ENCODE assay signal across 18 cellular contexts in the genomic region with DNA sequence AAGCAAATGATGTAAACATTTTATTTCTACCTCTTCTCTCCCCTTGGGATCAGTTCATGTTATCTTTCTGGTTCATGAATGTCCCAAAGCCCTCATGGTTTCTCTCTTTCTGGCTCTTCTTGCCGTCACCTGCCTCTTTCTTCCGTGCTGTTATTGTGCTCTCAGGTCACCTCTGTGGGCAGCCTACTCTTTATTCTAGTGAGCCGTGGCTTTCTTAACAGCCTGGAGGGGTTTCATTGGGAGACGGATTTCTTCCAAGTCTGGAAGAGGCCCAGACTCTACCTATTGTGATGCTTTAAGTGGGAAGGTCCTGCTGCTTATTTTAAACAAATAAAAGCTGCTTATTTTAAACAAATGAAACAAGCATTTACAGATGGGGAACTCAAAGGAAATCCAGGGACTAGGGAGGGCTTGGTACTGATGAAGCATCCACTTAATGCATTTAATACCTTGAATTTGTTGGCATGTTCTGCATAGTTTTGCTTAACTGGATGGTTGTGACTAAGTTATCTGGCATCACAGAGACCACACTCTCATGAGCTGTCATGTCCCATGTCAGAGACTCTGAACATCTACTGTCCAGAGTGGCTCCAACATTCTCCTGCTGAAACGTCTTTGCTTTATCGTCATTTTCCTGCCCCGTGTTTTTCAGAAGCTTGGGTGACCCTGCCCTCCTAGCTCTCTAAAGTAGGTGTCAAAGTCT.
DNase-seq lines count a peak whose midpoint lies in the region; ATAC-seq, FAIRE-seq and TF ChIP-seq lines count a peak whose summit lies in the region.
"Had no signal": no experiment of that assay in that cellular context is flagged by ENCODE, and none has a peak within 500 bp of the region (broad histone marks: within the 10 kb centered on the region; RNA-seq: fewer than 3 reads in every experiment).

No MANE protein-coding gene starts in this region.

- H3K27me3 ChIP-seq in astrocyte (ENCODE audit: insufficient read depth, low read length): no peaks in the 10 kb centered on the region
- H3K27me3 ChIP-seq in hepatocyte: no peaks in the 10 kb centered on the region

- H3K27me3 Mint-ChIP-seq in astrocyte (ENCODE audit: low read depth, unreplicated experiment): no peaks in the 10 kb centered on the region
- H3K27me3 Mint-ChIP-seq: T-cell had no signal

- H3K27ac ChIP-seq in astrocyte (ENCODE audit: low read depth, low read length) (no peak overlapping the region), hepatocyte (no peak overlapping the region)
- H3K27ac ChIP-seq: KMS-11, SK-N-MC had no signal

- H4K20me1 ChIP-seq in astrocyte (ENCODE audit: insufficient read depth, low read length): no peaks in the 10 kb centered on the region
- H4K20me1 ChIP-seq in hepatocyte (ENCODE audit: insufficient read depth, poor library complexity, severe bottlenecking): no peaks in the 10 kb centered on the region

- H3K4me2 ChIP-seq in astrocyte (ENCODE audit: low read length) (peak overlapping the region; percentile 53), hepatocyte (peak overlapping the region; percentile 3)
- H3K4me2 ChIP-seq: KMS-11 had no signal

- H3K4me3 ChIP-seq in astrocyte (ENCODE audit: insufficient read depth, low read depth, low read length) (no peak overlapping the region), hepatocyte (no peak overlapping the region)
- H3K4me3 ChIP-seq: SK-N-MC had no signal

- no peaks in the 10 kb centered on the region for H3K36me3 ChIP-seq in astrocyte (ENCODE audit: insufficient read depth, low read length)
- H3K36me3 ChIP-seq in hepatocyte (replicated peaks; ENCODE audit: insufficient read depth, low read depth): no peaks in the 10 kb centered on the region

- ATAC-seq in GM18505 (IDR thresholded peaks at IDR 0.05; ENCODE audit: unreplicated experiment): no peak
- no peak for ATAC-seq in HG03095 (IDR thresholded peaks at IDR 0.05; ENCODE audit: unreplicated experiment)
- ATAC-seq: PC-3, Right ventricle myocardium inferior, T-cell had no signal

- DNase-seq in DMS79 treated with DMSO at 0.1 percent for 48 hours (lab: John Stamatoyannopoulos, UW): peak; percentile 91
- peak; percentile 76 for DNase-seq in HT1080 (ENCODE audit: low read depth)
- DNase-seq in astrocyte (ENCODE audit: low read depth): peak; percentile 84
- no peak for DNase-seq in hepatocyte (ENCODE audit: low spot score)
- no peak for DNase-seq in NCI-H146 (lab: John Stamatoyannopoulos, UW)
- DNase-seq in NCI-H2081 (lab: John Stamatoyannopoulos, UW): no peak
- DNase-seq: AML-193; NCI-H1092; NCI-H2171 treated with DMSO at 0.1 percent for 48 hours; NCI-H524 treated with DMSO at 0.1 percent for 48 hours; NK-92 treated with Interleukin-12 subunit alpha and Interleukin-12 subunit beta, amount 100 ng/mL, for 24 hours; PC-3; T-cell had no signal

- H2AFZ ChIP-seq in astrocyte (ENCODE audit: low read depth, low read length): no peak overlapping the region
- H2AFZ ChIP-seq in hepatocyte: no peak overlapping the region

- no peak overlapping the region for H3K9ac ChIP-seq in astrocyte (ENCODE audit: low read length)
- H3K9ac ChIP-seq: KMS-11 had no signal

- H3K79me2 ChIP-seq in astrocyte (ENCODE audit: insufficient read depth, low read length) (no peaks in the 10 kb centered on the region), hepatocyte (no peaks in the 10 kb centered on the region)

- H3K4me1 ChIP-seq in astrocyte (ENCODE audit: insufficient read depth, low read length) (peaks cover 8% of the 10 kb centered on the region), hepatocyte (ENCODE audit: insufficient read depth) (no peaks in the 10 kb centered on the region)

- peaks cover 7% of the 10 kb centered on the region for H3K4me1 Mint-ChIP-seq in astrocyte (ENCODE audit: low read depth, unreplicated experiment)
- H3K4me1 Mint-ChIP-seq: T-cell had no signal

- WGBS in hepatocyte (ENCODE audit: low lambda C conversion rate, missing lambda C conversion rate): 57% methylated on average over 7 of the region's 7 CpGs

- H3K9me2 ChIP-seq in hepatocyte (replicated peaks; ENCODE audit: insufficient read depth): no peaks in the 10 kb centered on the region

- peak overlapping the region; percentile 15 for H3K27ac Mint-ChIP-seq in astrocyte (ENCODE audit: unreplicated experiment)
- H3K27ac Mint-ChIP-seq: T-cell had no signal

- H3K9me3 ChIP-seq in astrocyte (ENCODE audit: insufficient read depth, low read depth, low read length) (no peaks in the 10 kb centered on the region), hepatocyte (ENCODE audit: low read depth) (no peaks in the 10 kb centered on the region)

- no peak for FAIRE-seq in astrocyte (lab: Jason Lieb, UNC)

- no peak overlapping the region for H3K4me3 Mint-ChIP-seq in astrocyte (ENCODE audit: unreplicated experiment)
- H3K4me3 Mint-ChIP-seq: T-cell had no signal

- H3K36me3 Mint-ChIP-seq in astrocyte (ENCODE audit: low read depth, unreplicated experiment): no peaks in the 10 kb centered on the region
- H3K36me3 Mint-ChIP-seq: T-cell had no signal

- no peak for TF ChIP-seq POLR2A in GM18505 (IDR thresholded peaks at IDR 0.05; ENCODE audit: borderline replicate concordance, extremely low read depth, insufficient read depth, insufficient read length)

- peaks cover 3% of the 10 kb centered on the region for H3K9me3 Mint-ChIP-seq in astrocyte (ENCODE audit: unreplicated experiment)

- TF ChIP-seq CTCF in astrocyte (IDR thresholded peaks at IDR 0.05; ENCODE audit: insufficient read depth, low read depth, low read length) (no peak), hepatocyte (IDR thresholded peaks at IDR 0.05; ENCODE audit: poor library complexity) (no peak)

Comparison
In these comparisons a context has a peak if more than half of its experiments do, and no peak if none do; other contexts are left out.
1. DNase-seq: peak in DMS79 treated with DMSO at 0.1 percent for 48 hours (single experiment), HT1080 (single experiment) and astrocyte (single experiment); none in hepatocyte (single experiment), NCI-H146 (single experiment) and NCI-H2081 (0 of 2).